Comparison of ENCODE assay signal across 37 cellular contexts in the genomic region with DNA sequence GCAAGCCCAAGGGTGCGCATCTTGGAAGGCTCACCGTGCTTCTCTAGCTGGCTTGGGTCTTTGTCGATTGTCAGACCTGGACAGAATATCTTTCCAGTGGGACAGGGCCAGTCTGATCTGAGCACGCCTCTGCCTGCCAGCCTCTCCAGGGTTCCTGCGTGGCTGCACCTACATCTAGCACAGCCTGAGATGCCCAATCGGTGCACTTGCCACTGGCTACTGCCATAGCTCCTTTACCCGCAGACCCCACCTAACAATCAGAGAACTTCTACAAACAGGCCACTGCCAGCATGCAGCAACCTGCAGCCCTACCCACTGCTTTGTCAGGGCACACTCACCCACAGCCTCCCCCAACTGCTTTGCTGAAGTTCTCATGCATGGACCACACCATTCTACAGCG. TPM values are rescaled to one million over a fixed set of nuclear protein-coding genes. Genes with fewer than 3 reads are reported as not detected.
"Had no signal": no experiment of that assay in that cellular context is flagged by ENCODE, and none has a peak within 500 bp of the region (broad histone marks: within the 10 kb centered on the region; RNA-seq: fewer than 3 reads in every experiment).

No MANE protein-coding gene starts in this region.

- H3K27ac ChIP-seq: KMS-11 had no signal

- H3K4me3 ChIP-seq: MG63 had no signal

- H3K9ac ChIP-seq: KMS-11 had no signal

- H3K36me3 ChIP-seq: MG63 had no signal

- H3K9me3 ChIP-seq: MG63 had no signal

- DNase-seq: Karpas-422, Kasumi-1, KG1, MG63, MM.1S, MV-4-11, NCI-H1048, NCI-H1092, NCI-H1092 treated with DMSO at 0.1 percent for 48 hours, NCI-H1105, NCI-H1105 treated with DMSO at 0.1 percent for 48 hours, NCI-H1417, NCI-H1417 treated with DMSO at 0.1 percent for 48 hours, NCI-H1436, NCI-H1436 treated with DMSO at 0.1 percent for 48 hours, NCI-H146, NCI-H1694, NCI-H1694 treated with DMSO at 0.1 percent for 48 hours, NCI-H187, NCI-H187 treated with DMSO at 0.1 percent for 48 hours, NCI-H1930, NCI-H2029, NCI-H2029 treated with DMSO at 0.1 percent for 48 hours, NCI-H2081, NCI-H2081 treated with DMSO at 0.1 percent for 48 hours, NCI-H2107, NCI-H2171, NCI-H2171 treated with DMSO at 0.1 percent for 48 hours, NCI-H2227 treated with DMSO at 0.1 percent for 48 hours, NCI-H226, NCI-H345, NCI-H446, NCI-H446 treated with DMSO at 0.1 percent for 48 hours, NCI-H510A had no signal

- H3K4me2 ChIP-seq: KMS-11 had no signal

RNA-seq across cellular contexts. Expression of a gene that starts 56.7 kb away (rescaled TPM):
- total RNA-seq: M059J, NCI-H460 had no signal
